In genomic region chr6:28207244-28208179, GRCh38 we compare ENCODE assay signal across 9 cellular contexts. TPM values are rescaled to one million over a fixed set of nuclear protein-coding genes. Genes with fewer than 3 reads are reported as not detected.
DNase-seq lines count a peak whose midpoint lies in the region; ATAC-seq and TF ChIP-seq lines count a peak whose summit lies in the region.
"Had no signal": no experiment of that assay in that cellular context is flagged by ENCODE, and none has a peak within 500 bp of the region (broad histone marks: within the 10 kb centered on the region; RNA-seq: fewer than 3 reads in every experiment).

No MANE protein-coding gene starts in this region.

- H3K9ac ChIP-seq in SK-N-SH (no peak overlapping the region), rectal smooth muscle tissue (ENCODE audit: low read length) (no peak overlapping the region)

- ATAC-seq in HG03521 (IDR thresholded peaks at IDR 0.05; ENCODE audit: unreplicated experiment) = no peak
- no peak for ATAC-seq in GM18907 (IDR thresholded peaks at IDR 0.05; ENCODE audit: unreplicated experiment)

- peaks cover 24% of the 10 kb centered on the region for H3K4me1 Mint-ChIP-seq in activated CD4-positive, alpha-beta T cell treated with anti-CD3 and anti-CD28 coated beads, Interleukin-2, amount 10 ng/mL, durations not matched to agents 24 days and 14 days

- no peaks in the 10 kb centered on the region for H3K36me3 ChIP-seq in SK-N-SH (replicated peaks in 1 of 2; ENCODE audit: control insufficient read depth in 1 of 2, insufficient read depth in 2 of 2, low read length in 1 of 2)
- no peaks in the 10 kb centered on the region for H3K36me3 ChIP-seq in rectal smooth muscle tissue (ENCODE audit: control insufficient read depth, insufficient read depth, low read length)
- no peaks in the 10 kb centered on the region for H3K36me3 ChIP-seq in OCI-LY7 (ENCODE audit: insufficient read depth, low read length)

- no peaks in the 10 kb centered on the region for H3K79me2 ChIP-seq in SK-N-SH (ENCODE audit: insufficient read depth)
- H3K79me2 ChIP-seq in OCI-LY7 (ENCODE audit: insufficient read depth, low read depth, low read length) = no peaks in the 10 kb centered on the region

- H3K4me3 ChIP-seq in SK-N-SH (ENCODE audit: low read depth in 2 of 2, low read length in 1 of 2) (peak overlapping the region; percentile 42 to 57), fibroblast of the aortic adventitia (ENCODE audit: low read depth, low read length) (peak overlapping the region; percentile 61), rectal smooth muscle tissue (ENCODE audit: low read length) (peak overlapping the region; percentile 48), OCI-LY7 (ENCODE audit: low read depth, low read length, poor library complexity, severe bottlenecking) (no peak overlapping the region)

- no peaks in the 10 kb centered on the region for H3F3A ChIP-seq in SK-N-SH (replicated peaks; ENCODE audit: insufficient read depth)

- no peak overlapping the region for H3K27ac Mint-ChIP-seq in activated CD4-positive, alpha-beta T cell treated with anti-CD3 and anti-CD28 coated beads, Interleukin-2, amount 10 ng/mL, durations not matched to agents 24 days and 14 days

- H3K27me3 ChIP-seq in SK-N-SH (ENCODE audit: insufficient read depth) (peaks cover 52% of the 10 kb centered on the region; the same call in 1 of the 2 replicates), rectal smooth muscle tissue (ENCODE audit: control insufficient read depth, insufficient read depth, low read length) (peaks cover 17% of the 10 kb centered on the region)

- no peaks in the 10 kb centered on the region for H3K9me3 ChIP-seq in SK-N-SH
- H3K9me3 ChIP-seq in OCI-LY7 (ENCODE audit: low read length) = 0 out of 2 replicates have a peak, but pooled peaks cover 3% of the 10 kb centered on the region

- peak overlapping the region; percentile 86 for H2AFZ ChIP-seq in SK-N-SH (ENCODE audit: low read depth)
- no peak overlapping the region for H2AFZ ChIP-seq in OCI-LY7 (ENCODE audit: low read length)

- peak overlapping the region; percentile 73 for H3K4me3 Mint-ChIP-seq in activated CD4-positive, alpha-beta T cell treated with anti-CD3 and anti-CD28 coated beads, Interleukin-2, amount 10 ng/mL, durations not matched to agents 24 days and 14 days

- TF ChIP-seq RAD21 in SK-N-SH (IDR thresholded peaks at IDR 0.05; ENCODE audit: low read length) = no peak

- H4K20me1 ChIP-seq in SK-N-SH (ENCODE audit: insufficient read depth) = no peaks in the 10 kb centered on the region
- H4K20me1 ChIP-seq in OCI-LY7 (ENCODE audit: insufficient read depth, low read length) = no peaks in the 10 kb centered on the region

- H3K36me3 Mint-ChIP-seq in activated CD4-positive, alpha-beta T cell treated with anti-CD3 and anti-CD28 coated beads, Interleukin-2, amount 10 ng/mL, durations not matched to agents 24 days and 14 days (ENCODE audit: low read depth) = no peaks in the 10 kb centered on the region

- TF ChIP-seq CTCF in SK-N-SH (IDR thresholded peaks at IDR 0.05) (no peak), fibroblast of the aortic adventitia (IDR thresholded peaks at IDR 0.05; ENCODE audit: insufficient read depth, low read length) (no peak), OCI-LY7 (conservative IDR thresholded peaks at IDR 0.05; ENCODE audit: low read length) (no peak)

- POLR2A ChIA-PET in SK-N-SH (lab: Yijun Ruan, JAX) = interaction anchor here (0.7 kb wide), 2 partner anchors 11 to 45 kb away, joined by 3 read pairs; no protein-coding TSS in a partner anchor
- POLR2A ChIA-PET in OCI-LY7 (lab: Charles Lee) = no interaction called here

- H3K4me2 ChIP-seq in SK-N-SH (peak overlapping the region; percentile 76), OCI-LY7 (ENCODE audit: low read length) (no peak overlapping the region)

- H3K27ac ChIP-seq in SK-N-SH (ENCODE audit: low read depth in 2 of 2, low read length in 1 of 2) = no peak overlapping the region
- no peak overlapping the region for H3K27ac ChIP-seq in rectal smooth muscle tissue (ENCODE audit: low read depth, low read length)
- no peak overlapping the region for H3K27ac ChIP-seq in OCI-LY7 (ENCODE audit: low read depth, low read length, poor library complexity, severe bottlenecking)

- intact Hi-C loops in activated CD4-positive, alpha-beta T cell treated with anti-CD3 and anti-CD28 coated beads, Interleukin-2, amount 10 ng/mL, durations not matched to agents 24 days and 14 days (cut with micrococcal nuclease) = no loop called here
- intact Hi-C loops in OCI-LY7 (cut with micrococcal nuclease; ENCODE audit: unreplicated experiment) = no loop called here

- peaks cover 69% of the 10 kb centered on the region for H3K27me3 Mint-ChIP-seq in activated CD4-positive, alpha-beta T cell treated with anti-CD3 and anti-CD28 coated beads, Interleukin-2, amount 10 ng/mL, durations not matched to agents 24 days and 14 days

- H3K4me1 ChIP-seq in SK-N-SH (ENCODE audit: control insufficient read depth in 1 of 2, insufficient read depth in 2 of 2, low read depth in 1 of 2, low read length in 1 of 2) = peaks cover 0 to 15% of the 10 kb centered on the region in 2 experiments; a peak in 2 of 4 replicates
- no peaks in the 10 kb centered on the region for H3K4me1 ChIP-seq in rectal smooth muscle tissue (ENCODE audit: control insufficient read depth, insufficient read depth, low read length)
- peaks cover 2% of the 10 kb centered on the region for H3K4me1 ChIP-seq in OCI-LY7 (ENCODE audit: insufficient read depth, low read length, poor library complexity, severe bottlenecking)

- TF ChIP-seq EP300 in SK-N-SH (IDR thresholded peaks at IDR 0.05; ENCODE audit: borderline replicate concordance in 1 of 2, low read depth in 1 of 2, low read length in 1 of 2) = no peak

- CTCF ChIA-PET in SK-N-SH (lab: Yijun Ruan, JAX) = no interaction called here
- CTCF ChIA-PET in OCI-LY7 (lab: Charles Lee; ENCODE audit: unreplicated experiment) = no interaction called here

- H3K9me2 ChIP-seq in SK-N-SH (no peaks in the 10 kb centered on the region), OCI-LY7 (ENCODE audit: insufficient read depth, low read length) (no peaks in the 10 kb centered on the region)

- H3K9me3 Mint-ChIP-seq in activated CD4-positive, alpha-beta T cell treated with anti-CD3 and anti-CD28 coated beads, Interleukin-2, amount 10 ng/mL, durations not matched to agents 24 days and 14 days = peaks cover 19% of the 10 kb centered on the region

- WGBS in SK-N-SH (ENCODE audit: low lambda C conversion rate) = 5% methylated on average over 44 of the region's 47 CpGs

- DNase-seq in activated CD4-positive, alpha-beta T cell treated with anti-CD3 and anti-CD28 coated beads, Interleukin-2, amount 10 ng/mL, durations not matched to agents 24 days and 14 days = peak; percentile 76
- no peak for DNase-seq in activated CD4-positive, alpha-beta T cell treated with anti-CD3 and anti-CD28 coated beads, Interleukin-2, amount 50 U/mL, for 4 hours
- DNase-seq in SK-N-SH (peak; percentile 42), fibroblast of the aortic adventitia (ENCODE audit: low read depth) (no peak), OCI-LY7 (ENCODE audit: low spot score) (no peak)
- DNase-seq: DND-41 had no signal

- BruUV-seq in OCI-LY7 (replicated peaks; lab: Mats Ljungman, UMichigan) = no TSS peak

TF ChIP-seq in SK-N-SH, 30 proteins besides CTCF, POLR2A, EP300 and RAD21:
- TF ChIP-seq MAX (IDR thresholded peaks at IDR 0.05; ENCODE audit: low read depth) (0 out of 2 replicates have a peak, but pooled peaks have one; percentile 9), ELF1 (IDR thresholded peaks at IDR 0.05) (no peak)
TF ChIP-seq in SK-N-SH: peak in this region for 1.

RNA-seq across cellular contexts. Expression of gene ZSCAN9, which starts 17.6 kb away (rescaled TPM):
- 5.2 and 6.3 TPM in 2 replicates for total RNA-seq in activated CD4-positive, alpha-beta T cell treated with anti-CD3 and anti-CD28 coated beads, Interleukin-2, amount 10 ng/mL, durations not matched to agents 24 days and 14 days
- 13.7 and 23.2 TPM in 2 replicates for polyA plus RNA-seq in SK-N-SH (2012; rRNA removed)
- 13.4 and 14.3 TPM in 2 replicates for polyA plus RNA-seq in SK-N-SH (2012; cell fraction: cytosol; rRNA removed)
- 29.1 and 43.7 TPM in 2 replicates for polyA plus RNA-seq in SK-N-SH (2012; cell fraction: nucleus; rRNA removed)
- total RNA-seq in fibroblast of the aortic adventitia (ENCODE audit: low replicate concordance) (10.8 and 12.2 TPM in 2 replicates), OCI-LY7 (2022) (3.1 and 7.0 TPM in 2 replicates)
- 7.3 and 9.0 TPM in 2 replicates for total RNA-seq in OCI-LY7 (2014; rRNA removed; shearing (Covaris generic))

RNA-seq across cellular contexts. Expression of gene ZKSCAN4, which starts 44.6 kb away (rescaled TPM):
- 3.8 and 4.9 TPM in 2 replicates for total RNA-seq in activated CD4-positive, alpha-beta T cell treated with anti-CD3 and anti-CD28 coated beads, Interleukin-2, amount 10 ng/mL, durations not matched to agents 24 days and 14 days
- polyA plus RNA-seq in SK-N-SH (2012; rRNA removed) = 2.9 and 3.5 TPM in 2 replicates
- polyA plus RNA-seq in SK-N-SH (2012; cell fraction: cytosol; rRNA removed) = 2.5 and 3.3 TPM in 2 replicates
- polyA plus RNA-seq in SK-N-SH (2012; cell fraction: nucleus; rRNA removed) = 3.9 and 5.5 TPM in 2 replicates
- total RNA-seq in fibroblast of the aortic adventitia (ENCODE audit: low replicate concordance) (5.9 and 8.3 TPM in 2 replicates), OCI-LY7 (2022) (6.9 and 7.9 TPM in 2 replicates)
- 7.9 and 9.3 TPM in 2 replicates for total RNA-seq in OCI-LY7 (2014; rRNA removed; shearing (Covaris generic))

RNA-seq across cellular contexts. Expression of gene NKAPL, which starts 51.6 kb away (rescaled TPM):
- total RNA-seq in activated CD4-positive, alpha-beta T cell treated with anti-CD3 and anti-CD28 coated beads, Interleukin-2, amount 10 ng/mL, durations not matched to agents 24 days and 14 days = not detected in 2 replicates
- polyA plus RNA-seq in SK-N-SH (2012; rRNA removed) = not detected in 2 replicates
- not detected in 2 replicates for polyA plus RNA-seq in SK-N-SH (2012; cell fraction: cytosol; rRNA removed)
- polyA plus RNA-seq in SK-N-SH (2012; cell fraction: nucleus; rRNA removed) = not detected in 2 replicates
- total RNA-seq in fibroblast of the aortic adventitia (ENCODE audit: low replicate concordance) (1.3 and 1.9 TPM in 2 replicates), OCI-LY7 (2022) (not detected in 2 replicates)
- total RNA-seq in OCI-LY7 (2014; rRNA removed; shearing (Covaris generic)) = not detected in 2 replicates

RNA-seq across cellular contexts. Expression of gene ZSCAN26, which starts 59.4 kb away (rescaled TPM):
- 5.9 and 7.7 TPM in 2 replicates for total RNA-seq in activated CD4-positive, alpha-beta T cell treated with anti-CD3 and anti-CD28 coated beads, Interleukin-2, amount 10 ng/mL, durations not matched to agents 24 days and 14 days
- polyA plus RNA-seq in SK-N-SH (2012; rRNA removed) = 11.0 and 14.0 TPM in 2 replicates
- 9.2 and 9.6 TPM in 2 replicates for polyA plus RNA-seq in SK-N-SH (2012; cell fraction: cytosol; rRNA removed)
- polyA plus RNA-seq in SK-N-SH (2012; cell fraction: nucleus; rRNA removed) = 39.3 and 45.6 TPM in 2 replicates
- 8.7 and 20.8 TPM in 2 replicates for total RNA-seq in fibroblast of the aortic adventitia (ENCODE audit: low replicate concordance)
- 6.8 and 15.4 TPM in 2 replicates for total RNA-seq in OCI-LY7 (2014; rRNA removed; shearing (Covaris generic))
- total RNA-seq in OCI-LY7 (2022) = 2.8 and 6.3 TPM in 2 replicates

Comparison
In these comparisons a context has a peak if more than half of its experiments do, and no peak if none do; other contexts are left out.
1. DNase-seq: peak in activated CD4-positive, alpha-beta T cell treated with anti-CD3 and anti-CD28 coated beads, Interleukin-2, amount 10 ng/mL, durations not matched to agents 24 days and 14 days (single experiment) and SK-N-SH (single experiment); none in activated CD4-positive, alpha-beta T cell treated with anti-CD3 and anti-CD28 coated beads, Interleukin-2, amount 50 U/mL, for 4 hours (0 of 2), fibroblast of the aortic adventitia (single experiment) and OCI-LY7 (single experiment).